Comparison of ENCODE assay signal across 1 cellular context in the genomic region with DNA sequence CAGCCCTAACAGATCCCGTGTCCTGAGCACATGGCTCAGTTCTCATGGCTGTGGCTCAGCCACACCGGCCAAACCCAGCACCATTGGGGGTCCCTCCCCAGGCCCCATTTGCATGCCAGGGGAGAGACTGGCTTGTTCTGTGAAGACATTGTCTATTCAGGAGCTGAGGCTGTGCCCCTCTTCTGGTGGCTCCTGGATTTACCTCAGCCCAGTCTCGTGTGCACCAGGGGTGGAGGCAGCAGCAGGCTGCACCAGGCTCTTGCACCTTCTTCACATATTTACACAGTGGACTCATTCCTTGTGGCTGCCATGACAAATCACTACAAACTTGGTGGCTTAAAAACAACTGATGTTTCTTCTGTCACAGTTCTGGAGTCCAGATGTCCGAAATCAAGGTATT.
TF ChIP-seq lines count a peak whose summit lies in the region.

No MANE protein-coding gene starts in this region.

TF ChIP-seq in WTC11, 78 proteins besides CTCF, POLR2A, EP300 and RAD21 (continued from another document):
- TF ChIP-seq PREB (CRISPR knock-in tag; IDR thresholded peaks at IDR 0.05; ENCODE audit: borderline replicate concordance) (no peak), ESRRA (CRISPR knock-in tag; IDR thresholded peaks at IDR 0.05; ENCODE audit: borderline replicate concordance) (no peak), TEAD1 (CRISPR knock-in tag; IDR thresholded peaks at IDR 0.05) (no peak), NR1H2 (CRISPR knock-in tag; IDR thresholded peaks at IDR 0.05) (no peak), MYBL2 (CRISPR knock-in tag; IDR thresholded peaks at IDR 0.05) (no peak)
TF ChIP-seq in WTC11: peak in this region for 0.
